ENCODE assay signal across 8 cellular contexts in the genomic region with DNA sequence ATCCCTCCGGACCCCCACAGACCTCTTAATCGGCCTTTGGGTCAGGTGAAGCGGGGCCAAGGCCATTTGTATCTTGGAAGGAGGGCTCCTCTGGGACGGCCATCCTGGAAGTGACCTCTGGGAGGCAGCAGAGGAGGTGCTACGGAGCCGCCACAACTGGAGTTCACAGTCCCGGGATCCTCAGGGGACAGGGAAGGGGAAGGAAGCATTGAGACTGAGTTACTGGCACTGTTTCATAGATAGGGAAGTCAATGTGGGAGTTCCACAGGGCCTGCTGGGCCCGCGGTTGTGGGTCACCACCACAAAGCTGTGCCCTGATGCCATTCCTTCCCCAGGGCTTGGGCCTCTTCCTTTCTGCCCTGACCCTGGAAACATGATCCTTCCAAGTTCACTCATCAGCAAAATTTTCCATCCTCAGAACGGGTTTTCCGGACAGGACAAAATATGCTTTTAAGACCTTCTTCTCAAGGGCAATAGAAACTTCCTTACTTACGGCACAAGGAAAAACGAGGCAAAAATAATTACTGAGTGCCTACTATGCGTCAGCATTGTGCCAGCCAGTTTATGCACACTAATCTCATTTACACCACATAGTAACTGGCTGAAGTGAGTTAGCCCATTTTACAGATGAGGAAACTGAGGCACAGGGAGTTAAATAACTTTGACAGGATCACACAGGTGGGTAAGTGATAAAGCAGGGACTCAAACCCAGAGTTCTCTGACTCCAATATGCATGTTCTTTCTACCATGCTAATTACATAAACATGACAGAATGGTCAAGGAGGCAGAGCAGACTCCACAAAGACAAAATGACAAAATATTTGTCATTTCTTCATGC.
DNase-seq lines count a peak whose midpoint lies in the region; ATAC-seq and TF ChIP-seq lines count a peak whose summit lies in the region.

No MANE protein-coding gene starts in this region.

- no peaks in the 10 kb centered on the region for H3K36me3 Mint-ChIP-seq in osteocyte (ENCODE audit: unreplicated experiment)
- no peaks in the 10 kb centered on the region for H3K36me3 Mint-ChIP-seq in activated CD4-positive, alpha-beta T cell treated with anti-CD3 and anti-CD28 coated beads, Interleukin-2, amount 10 ng/mL, durations not matched to agents 7 days and 5 days (ENCODE audit: low read depth)

- peak; percentile 83 for DNase-seq in Daoy (ENCODE audit: low read depth)
- DNase-seq in Peyer's patch = peak in 2 of 3 donors; percentile 54 to 71
- peak; percentile 62 for DNase-seq in fibroblast of pulmonary artery (ENCODE audit: low read depth)
- DNase-seq in osteocyte (ENCODE audit: extremely low spot score, unreplicated experiment) = no peak
- DNase-seq in DMS153 (lab: John Stamatoyannopoulos, UW) = no peak
- no peak for DNase-seq in NCI-H2171 treated with DMSO at 0.1 percent for 48 hours (lab: John Stamatoyannopoulos, UW)
- no peak for DNase-seq in activated CD4-positive, alpha-beta T cell treated with anti-CD3 and anti-CD28 coated beads, Interleukin-2, amount 10 ng/mL, durations not matched to agents 7 days and 5 days

- H3K27me3 Mint-ChIP-seq in osteocyte (ENCODE audit: unreplicated experiment) = peaks cover 28% of the 10 kb centered on the region
- no peaks in the 10 kb centered on the region for H3K27me3 Mint-ChIP-seq in activated CD4-positive, alpha-beta T cell treated with anti-CD3 and anti-CD28 coated beads, Interleukin-2, amount 10 ng/mL, durations not matched to agents 7 days and 5 days

- no peaks in the 10 kb centered on the region for H3K9me3 Mint-ChIP-seq in osteocyte (ENCODE audit: unreplicated experiment)
- no peaks in the 10 kb centered on the region for H3K9me3 Mint-ChIP-seq in activated CD4-positive, alpha-beta T cell treated with anti-CD3 and anti-CD28 coated beads, Interleukin-2, amount 10 ng/mL, durations not matched to agents 7 days and 5 days

- POLR2A ChIA-PET in activated CD4-positive, alpha-beta T cell treated with anti-CD3 and anti-CD28 coated beads, Interleukin-2, amount 10 ng/mL, durations not matched to agents 7 days and 5 days (lab: Charles Lee) = interaction anchor here (1.1 kb wide), 1 partner anchor 15 kb away, joined by 3 read pairs; no protein-coding TSS in a partner anchor

- H3K4me3 ChIP-seq in Peyer's patch = no peak overlapping the region
- H3K4me3 ChIP-seq in fibroblast of pulmonary artery (replicated peaks; ENCODE audit: low read depth, low read length) = no peak overlapping the region

- no peak overlapping the region for H3K27ac ChIP-seq in Peyer's patch

- no peak overlapping the region for H3K4me3 Mint-ChIP-seq in osteocyte (ENCODE audit: unreplicated experiment)
- H3K4me3 Mint-ChIP-seq in activated CD4-positive, alpha-beta T cell treated with anti-CD3 and anti-CD28 coated beads, Interleukin-2, amount 10 ng/mL, durations not matched to agents 7 days and 5 days = no peak overlapping the region

- TF ChIP-seq CTCF in Peyer's patch (IDR thresholded peaks at IDR 0.05) = peak in 4 of 6 experiments; percentile 23 to 67 (median 62)
- TF ChIP-seq CTCF in fibroblast of pulmonary artery (IDR thresholded peaks at IDR 0.05; ENCODE audit: low read length, missing control alignments) = peak; percentile 70
- peak; percentile 50 for TF ChIP-seq CTCF in osteocyte (IDR thresholded peaks at IDR 0.05)

- no peak for TF ChIP-seq POLR2A in Peyer's patch (IDR thresholded peaks at IDR 0.05)

- CTCF ChIA-PET in activated CD4-positive, alpha-beta T cell treated with anti-CD3 and anti-CD28 coated beads, Interleukin-2, amount 10 ng/mL, durations not matched to agents 7 days and 5 days (lab: Charles Lee) = interaction anchor here (1.1 to 1.7 kb wide), 2 partner anchors 42 to 108 kb away, joined by 3 read pairs; no protein-coding TSS in a partner anchor

- no peaks in the 10 kb centered on the region for H3K4me1 ChIP-seq in Peyer's patch

- no peak overlapping the region for H3K27ac Mint-ChIP-seq in osteocyte (ENCODE audit: unreplicated experiment)
- H3K27ac Mint-ChIP-seq in activated CD4-positive, alpha-beta T cell treated with anti-CD3 and anti-CD28 coated beads, Interleukin-2, amount 10 ng/mL, durations not matched to agents 7 days and 5 days = no peak overlapping the region

- H3K9me3 ChIP-seq in Peyer's patch = no peaks in the 10 kb centered on the region

- H3K36me3 ChIP-seq in Peyer's patch = no peaks in the 10 kb centered on the region

- no peak for ATAC-seq in HG02870 (IDR thresholded peaks at IDR 0.05; ENCODE audit: unreplicated experiment)

- H3K27me3 ChIP-seq in Peyer's patch = no peaks in the 10 kb centered on the region

- peaks cover 2% of the 10 kb centered on the region for H3K4me1 Mint-ChIP-seq in osteocyte (ENCODE audit: unreplicated experiment)
- no peaks in the 10 kb centered on the region for H3K4me1 Mint-ChIP-seq in activated CD4-positive, alpha-beta T cell treated with anti-CD3 and anti-CD28 coated beads, Interleukin-2, amount 10 ng/mL, durations not matched to agents 7 days and 5 days

Comparison
In these comparisons a context has a peak if more than half of its experiments do, and no peak if none do; other contexts are left out.
1. DNase-seq: peak in Daoy (single experiment), Peyer's patch (2 of 3) and fibroblast of pulmonary artery (single experiment); none in osteocyte (single experiment), DMS153 (single experiment), NCI-H2171 treated with DMSO at 0.1 percent for 48 hours (single experiment) and activated CD4-positive, alpha-beta T cell treated with anti-CD3 and anti-CD28 coated beads, Interleukin-2, amount 10 ng/mL, durations not matched to agents 7 days and 5 days (single experiment).
2. Peak in every context shown above with its lines, with median percentiles within 50 percentile points of each other: CTCF ChIP-seq.